Comparison of ENCODE assay signal across 14 cellular contexts in the genomic region with DNA sequence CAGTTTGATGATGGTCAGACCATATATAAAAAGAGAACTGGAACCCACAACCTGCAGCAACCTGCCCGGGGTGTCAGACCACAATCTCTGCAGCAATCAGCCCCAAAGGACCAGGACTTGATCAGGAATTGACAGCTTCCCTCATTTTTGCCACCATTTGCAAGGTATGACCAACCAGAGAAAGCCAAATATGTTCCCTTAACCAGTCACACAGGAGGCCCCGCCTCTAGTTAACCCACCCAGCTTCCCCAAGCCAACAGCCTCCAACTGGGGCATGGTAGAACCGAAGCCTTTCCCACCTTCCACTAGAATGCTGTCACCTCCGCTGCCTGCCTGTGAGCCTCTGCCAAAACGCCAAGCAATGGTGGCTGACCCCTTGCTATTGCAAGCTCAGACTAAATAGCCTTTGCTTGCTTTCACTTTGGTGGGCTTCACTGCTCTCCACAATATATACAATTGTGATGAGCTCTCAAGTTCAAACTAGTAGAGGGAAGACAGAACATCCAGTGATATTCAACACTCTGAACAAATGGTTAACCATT.
A peak's percentile ranks its signal among the peaks of the same experiment; 100 is the strongest.
DNase-seq lines count a peak whose midpoint lies in the region; ATAC-seq and TF ChIP-seq lines count a peak whose summit lies in the region.
"Had no signal": no experiment of that assay in that cellular context is flagged by ENCODE, and none has a peak within 500 bp of the region (broad histone marks: within the 10 kb centered on the region; RNA-seq: fewer than 3 reads in every experiment).

No MANE protein-coding gene starts in this region.

- TF ChIP-seq CTCF in coronary artery (IDR thresholded peaks at IDR 0.05) (no peak), osteocyte (IDR thresholded peaks at IDR 0.05) (no peak)

- no peaks in the 10 kb centered on the region for H3K4me1 Mint-ChIP-seq in osteocyte (ENCODE audit: unreplicated experiment)

- H3K36me3 Mint-ChIP-seq in osteocyte (ENCODE audit: unreplicated experiment), result no peaks in the 10 kb centered on the region

- no peak overlapping the region for H3K27ac ChIP-seq in coronary artery
- H3K27ac ChIP-seq: GM23248, HL-60 had no signal

- peaks cover 46% of the 10 kb centered on the region for H3K27me3 Mint-ChIP-seq in osteocyte (ENCODE audit: unreplicated experiment)

- no peak overlapping the region for H3K27ac Mint-ChIP-seq in osteocyte (ENCODE audit: unreplicated experiment)
- H3K27ac Mint-ChIP-seq: B cell; CD4-positive, alpha-beta T cell had no signal

- ATAC-seq in stimulated activated naive CD8-positive, alpha-beta T cell treated with anti-CD3 and anti-CD28 coated beads, Interleukin-15, Interleukin-2, amounts not matched to agents 100 U/mL and 50 U/mL, for 24 hours, result no peak
- ATAC-seq: HCT116 had no signal

- H3K4me3 Mint-ChIP-seq in osteocyte (ENCODE audit: unreplicated experiment), result no peak overlapping the region
- H3K4me3 Mint-ChIP-seq: B cell; CD4-positive, alpha-beta T cell had no signal

- H3K9me3 Mint-ChIP-seq in osteocyte (ENCODE audit: unreplicated experiment), result peaks cover 8% of the 10 kb centered on the region

- no peak overlapping the region for H3K4me3 ChIP-seq in coronary artery
- H3K4me3 ChIP-seq: GM23248 had no signal

- peak; percentile 41 for DNase-seq in activated effector memory CD4-positive, alpha-beta T cell treated with anti-CD3 and anti-CD28 coated beads, Interleukin-2, amount 50 U/mL, for 16 hours
- DNase-seq in activated effector memory CD4-positive, alpha-beta T cell treated with Interleukin-2 at 50 U/mL for 16 hours, result no peak
- DNase-seq in coronary artery (ENCODE audit: low spot score) (peak; percentile 28), osteocyte (ENCODE audit: extremely low spot score, unreplicated experiment) (peak; percentile 70), ureter (ENCODE audit: low spot score) (peak; percentile 15), SKM-1 treated with dmso at 0.1 percent for 144 hours (lab: John Stamatoyannopoulos, UW; ENCODE audit: unreplicated experiment) (no peak)
- no peak for DNase-seq in stimulated activated naive CD8-positive, alpha-beta T cell treated with anti-CD3 and anti-CD28 coated beads, Interleukin-15, Interleukin-2, amounts not matched to agents 100 U/mL and 50 U/mL, for 24 hours
- DNase-seq: C1 segment of cervical spinal cord; CD4-positive, alpha-beta T cell; DMS79; GM23248 had no signal

Comparison
In these comparisons a context has a peak if more than half of its experiments do, and no peak if none do; other contexts are left out.
1. DNase-seq: peak in activated effector memory CD4-positive, alpha-beta T cell treated with anti-CD3 and anti-CD28 coated beads, Interleukin-2, amount 50 U/mL, for 16 hours (single experiment), coronary artery (single experiment), osteocyte (single experiment) and ureter (single experiment); none in activated effector memory CD4-positive, alpha-beta T cell treated with Interleukin-2 at 50 U/mL for 16 hours (single experiment), SKM-1 treated with dmso at 0.1 percent for 144 hours (single experiment) and stimulated activated naive CD8-positive, alpha-beta T cell treated with anti-CD3 and anti-CD28 coated beads, Interleukin-15, Interleukin-2, amounts not matched to agents 100 U/mL and 50 U/mL, for 24 hours (single experiment).